In genomic region chr1:18643154-18644012, GRCh38 we compare ENCODE assay signal across 12 cellular contexts. TPM values are rescaled to one million over a fixed set of nuclear protein-coding genes. Genes with fewer than 3 reads are reported as not detected.
DNase-seq lines count a peak whose midpoint lies in the region; ATAC-seq, FAIRE-seq and TF ChIP-seq lines count a peak whose summit lies in the region.
"Had no signal": no experiment of that assay in that cellular context is flagged by ENCODE, and none has a peak within 500 bp of the region (broad histone marks: within the 10 kb centered on the region; RNA-seq: fewer than 3 reads in every experiment).

No MANE protein-coding gene starts in this region.

- H3K27ac ChIP-seq in GM23338 (ENCODE audit: low read depth) (no peak overlapping the region), GM12878 (ENCODE audit: control insufficient read depth, insufficient read depth) (no peak overlapping the region)
- H3K27ac ChIP-seq: 22Rv1, tibial nerve had no signal

- H3K27me3 Mint-ChIP-seq in GM23338 (ENCODE audit: insufficient read depth, low read depth, poor library complexity): peaks cover 97% of the 10 kb centered on the region
- H3K27me3 Mint-ChIP-seq in neural crest cell (ENCODE audit: low read depth): peaks cover 98% of the 10 kb centered on the region

- no peak for FAIRE-seq in GM12878 (lab: Jason Lieb, UNC)

- no peak overlapping the region for H3K27ac Mint-ChIP-seq in GM23338
- H3K27ac Mint-ChIP-seq in neural crest cell (ENCODE audit: unreplicated experiment): peak overlapping the region; percentile 88

- SMC1A ChIA-PET in GM12878 (lab: Charles Lee; ENCODE audit: uncharacterized antibody, unreplicated experiment): no interaction called here

- H3K36me3 Mint-ChIP-seq in GM23338 (ENCODE audit: low read depth) (no peaks in the 10 kb centered on the region), neural crest cell (ENCODE audit: low read depth) (no peaks in the 10 kb centered on the region)

- no peak for TF ChIP-seq RAD21 in GM12878 (IDR thresholded peaks at IDR 0.05; ENCODE audit: insufficient read depth, low read depth, low read length)

- POLR2A ChIA-PET in GM12878 (lab: Charles Lee): no interaction called here

- peaks cover 3% of the 10 kb centered on the region; the same call in 2 of the 3 replicates for H3K9me3 Mint-ChIP-seq in GM23338
- no peaks in the 10 kb centered on the region for H3K9me3 Mint-ChIP-seq in neural crest cell

- peak overlapping the region; percentile 69 for H3K4me3 Mint-ChIP-seq in GM23338
- peak overlapping the region; percentile 75 for H3K4me3 Mint-ChIP-seq in neural crest cell

- peaks cover 46% of the 10 kb centered on the region for H3F3A ChIP-seq in GM23338 (replicated peaks; ENCODE audit: low read depth)

- no peaks in the 10 kb centered on the region for H3K79me2 ChIP-seq in GM23338 (replicated peaks; ENCODE audit: insufficient read depth)
- no peaks in the 10 kb centered on the region for H3K79me2 ChIP-seq in GM12878 (ENCODE audit: control insufficient read depth, insufficient read depth, low read length)

- TF ChIP-seq CTCF in GM23338 (conservative IDR thresholded peaks at IDR 0.05; ENCODE audit: low read depth in 2 of 2) (no peak), GM12878 (IDR thresholded peaks at IDR 0.05 in 2 of 3, conservative IDR thresholded peaks at IDR 0.05 in 1 of 3; ENCODE audit: control insufficient read depth in 2 of 3, extremely low read depth in 1 of 3, insufficient read depth in 1 of 3, low read depth in 3 of 3, low read length in 3 of 3) (no peak), neural crest cell (conservative IDR thresholded peaks at IDR 0.05) (no peak)

- TF ChIP-seq POLR2A in GM12878 (IDR thresholded peaks at IDR 0.05; ENCODE audit: low read depth, low read length): no peak

- no TSS peak for BruUV-seq in GM12878 (replicated peaks; lab: Mats Ljungman, UMichigan)

- TF ChIP-seq EP300 in GM12878 (IDR thresholded peaks at IDR 0.05; ENCODE audit: borderline replicate concordance in 1 of 2, control insufficient read depth in 1 of 2, low read depth in 2 of 2, low read length in 2 of 2): no peak

- H3K36me3 ChIP-seq in GM23338 (ENCODE audit: insufficient read depth): no peaks in the 10 kb centered on the region; the same call in 1 of the 2 replicates
- no peaks in the 10 kb centered on the region for H3K36me3 ChIP-seq in GM12878 (ENCODE audit: control insufficient read depth in 2 of 2, insufficient read depth in 2 of 2, low read length in 1 of 2)
- H3K36me3 ChIP-seq: tibial nerve had no signal

- H2AFZ ChIP-seq in GM23338 (0 out of 2 replicates have a peak overlapping the region, but pooled peaks have one; percentile 78), GM12878 (ENCODE audit: control insufficient read depth, low read depth, low read length) (no peak overlapping the region)

- peak overlapping the region; percentile 56 for H3K4me3 ChIP-seq in GM23338
- no peak overlapping the region for H3K4me3 ChIP-seq in GM12878
- H3K4me3 ChIP-seq: tibial nerve had no signal

- H3K4me2 ChIP-seq in GM23338 (peak overlapping the region; percentile 84), GM12878 (ENCODE audit: control insufficient read depth, insufficient read depth) (no peak overlapping the region)

- WGBS in GM12878 (ENCODE audit: insufficient coverage, insufficient replicate concordance, low lambda C conversion rate, missing lambda C conversion rate): 20% methylated on average over 69 of the region's 73 CpGs

- DNase-seq in DMS 273 (lab: John Stamatoyannopoulos, UW; ENCODE audit: unreplicated experiment): peak; percentile 64
- no peak for DNase-seq in DMS 273 treated with DMSO at 0.1 percent for 48 hours (lab: John Stamatoyannopoulos, UW)
- DNase-seq in GM23338 (ENCODE audit: low spot score): peak; percentile 78
- no peak for DNase-seq in GM12878 (ENCODE audit: low read depth, low spot score)
- DNase-seq in neural crest cell (ENCODE audit: low read depth, low spot score): no peak
- no peak for DNase-seq in NCI-H2171 treated with DMSO at 0.1 percent for 48 hours (lab: John Stamatoyannopoulos, UW)
- no peak for DNase-seq in cortex of kidney (lab: John Stamatoyannopoulos, UW)
- DNase-seq: NCI-H1694 had no signal

- peaks cover 68% of the 10 kb centered on the region for H3K4me1 Mint-ChIP-seq in GM23338
- H3K4me1 Mint-ChIP-seq in neural crest cell: peaks cover 68% of the 10 kb centered on the region

- H3K9ac ChIP-seq in GM12878 (ENCODE audit: control insufficient read depth, insufficient read depth, low read length): no peak overlapping the region

- H3K4me1 ChIP-seq in GM23338 (ENCODE audit: insufficient read depth): peaks cover 76% of the 10 kb centered on the region
- no peaks in the 10 kb centered on the region for H3K4me1 ChIP-seq in GM12878 (ENCODE audit: control insufficient read depth, insufficient read depth, low read length)

- CTCF ChIA-PET in GM12878 (lab: Yijun Ruan, JAX): no interaction called here

- ATAC-seq in GM23338 (peak; percentile 42), GM12878 (no peak), HG02642 (IDR thresholded peaks at IDR 0.05; ENCODE audit: poor library complexity, unreplicated experiment) (no peak)

- in situ Hi-C loops in GM12878 (cut with MboI): no loop called here

- no peaks in the 10 kb centered on the region for H3K9me3 ChIP-seq in GM12878 (replicated peaks; ENCODE audit: control insufficient read depth, insufficient read depth, low read length)
- H3K9me3 ChIP-seq: tibial nerve had no signal

- intact Hi-C loops in GM12878 (cut with micrococcal nuclease; ENCODE audit: unreplicated experiment): no loop called here

- H4K20me1 ChIP-seq in GM23338 (replicated peaks; ENCODE audit: insufficient read depth): peaks cover 28% of the 10 kb centered on the region
- no peaks in the 10 kb centered on the region for H4K20me1 ChIP-seq in GM12878 (ENCODE audit: control insufficient read depth, insufficient read depth)

- H3K27me3 ChIP-seq in GM23338 (ENCODE audit: insufficient read depth) (peaks cover 99% of the 10 kb centered on the region), GM12878 (replicated peaks in 1 of 2; ENCODE audit: control insufficient read depth in 2 of 2, insufficient read depth in 2 of 2, low read length in 1 of 2) (peaks cover 24 to 33% of the 10 kb centered on the region in 2 experiments)

- RAD21 ChIA-PET in GM12878 (lab: Charles Lee; ENCODE audit: unreplicated experiment): no interaction called here

- H3K9me2 ChIP-seq in GM23338 (ENCODE audit: insufficient read depth): no peaks in the 10 kb centered on the region

TF ChIP-seq in GM23338, 12 proteins besides CTCF, POLR2A, EP300 and RAD21 (continues in another document):
- TF ChIP-seq ZNF331 (CRISPR knock-in tag; IDR thresholded peaks at IDR 0.05; ENCODE audit: low read depth): no peak
- TF ChIP-seq STAT1 (IDR thresholded peaks at IDR 0.05; ENCODE audit: unreplicated experiment): no peak
- no peak for TF ChIP-seq POLR2AphosphoS5 (IDR thresholded peaks at IDR 0.05; ENCODE audit: low read depth)
- TF ChIP-seq ETS1 (IDR thresholded peaks at IDR 0.05): no peak
- TF ChIP-seq EZH2 (IDR thresholded peaks at IDR 0.05; ENCODE audit: low read depth, unreplicated experiment): peak; percentile 93
- TF ChIP-seq NANOG (IDR thresholded peaks at IDR 0.05; ENCODE audit: borderline replicate concordance): no peak

TF ChIP-seq in GM12878, 131 proteins besides CTCF, POLR2A, EP300 and RAD21 (continues in another document):
- TF ChIP-seq REST (IDR thresholded peaks at IDR 0.05; ENCODE audit: low read depth, low read length): no peak
- TF ChIP-seq YBX1 (IDR thresholded peaks at IDR 0.05): no peak
- peak; percentile 10; the same call in 1 of the 2 replicates for TF ChIP-seq EZH2 (IDR thresholded peaks at IDR 0.05; ENCODE audit: borderline replicate concordance, control insufficient read depth, low read depth, low read length)

RNA-seq across cellular contexts. Expression of gene PAX7, which starts 12.7 kb away (rescaled TPM):
- 0.03 TPM in 1 of 2 replicates, not detected in the other for total RNA-seq in GM23338 (2014; rRNA removed; shearing (Covaris generic))
- not detected in 2 replicates for polyA plus RNA-seq in GM23338 (2016; fragmentation: Nextera tagmentation; extraction: Ambion mirVana)
- total RNA-seq in GM12878 (2013; cell fraction: nucleolus; rRNA removed): not detected in 2 replicates
- not detected in 2 replicates for total RNA-seq in GM12878 (2014; rRNA removed)
- not detected in 2 replicates for total RNA-seq in GM12878 (2014; rRNA removed; fragmentation: Illumina TruSeq; extraction: Trizol)
- not detected in 2 replicates for total RNA-seq in GM12878 (2021)
- polyA plus RNA-seq in GM12878 (2011; ENCODE audit: low read depth): not detected
- not detected in 2 replicates for polyA plus RNA-seq in GM12878 (2011; rRNA removed)
- not detected in 2 replicates for polyA plus RNA-seq in GM12878 (2011; cell fraction: cytosol; rRNA removed)
- polyA plus RNA-seq in GM12878 (2011; cell fraction: nucleus; rRNA removed): not detected in 2 replicates
- polyA plus RNA-seq in GM12878 (2012): not detected in 2 replicates
- polyA plus RNA-seq in GM12878 (2014; fragmentation: Illumina TruSeq; extraction: Trizol): not detected in 2 replicates
- polyA plus RNA-seq in GM12878 (2014; fragmentation: Nextera tagmentation; extraction: Ambion mirVana): not detected
- polyA plus RNA-seq in GM12878 (2014; rRNA removed): not detected in 2 replicates
- polyA plus RNA-seq in GM12878 (2016; fragmentation: Nextera tagmentation; extraction: Ambion mirVana): not detected
- not detected in 2 replicates for polyA minus RNA-seq in GM12878 (2011; rRNA and poly(A)+ RNA removed)
- not detected in 2 replicates for polyA minus RNA-seq in GM12878 (2011; cell fraction: cytosol; rRNA and poly(A)+ RNA removed)
- polyA minus RNA-seq in GM12878 (2011; cell fraction: nucleus; rRNA and poly(A)+ RNA removed): not detected in 2 replicates
- 10.2 and 10.9 TPM in 2 replicates for total RNA-seq in neural crest cell
- total RNA-seq: T-helper 1 cell treated with Interleukin-12 subunit alpha and Interleukin-12 subunit beta and Interleukin-4 antibody, amounts not matched to agents 30 ng/mL and 1 ng/mL, for 36 hours; tibial nerve had no signal

Comparison
In these comparisons a context has a peak if more than half of its experiments do, and no peak if none do; other contexts are left out.
1. DNase-seq: peak in DMS 273 (single experiment) and GM23338 (single experiment); none in DMS 273 treated with DMSO at 0.1 percent for 48 hours (single experiment), GM12878 (single experiment), neural crest cell (single experiment), NCI-H2171 treated with DMSO at 0.1 percent for 48 hours (single experiment) and cortex of kidney (single experiment).
2. RNA of gene PAX7, which starts 12.7 kb away (total RNA-seq): 10.2 to 10.9 TPM in neural crest cell; 0.03 TPM in GM23338 and not detected in GM12878; every median in the first group is over 10 times any median in the second.